ENCODE assay signal across 10 cellular contexts in the genomic region with DNA sequence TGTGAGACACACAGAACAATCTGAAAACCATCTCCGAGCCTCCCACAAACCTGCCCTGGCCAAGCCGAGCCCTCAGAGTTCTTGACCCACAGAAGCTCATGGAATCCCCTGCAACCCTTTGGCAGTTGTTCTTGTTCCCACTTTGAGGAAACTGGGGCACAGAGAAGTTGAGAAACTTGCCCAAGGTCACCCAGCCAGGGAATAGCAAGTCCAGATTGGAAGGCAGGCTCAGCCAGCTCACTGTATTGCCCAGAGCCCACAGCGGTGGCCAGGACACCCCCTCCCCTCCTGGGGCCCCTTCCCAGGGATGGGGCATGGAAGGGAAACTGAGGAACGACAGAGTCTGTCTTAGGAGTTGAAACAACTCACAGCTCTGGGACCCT. TPM values are rescaled to one million over a fixed set of nuclear protein-coding genes. Genes with fewer than 3 reads are reported as not detected.
DNase-seq lines count a peak whose midpoint lies in the region; ATAC-seq and TF ChIP-seq lines count a peak whose summit lies in the region.
"Had no signal": no experiment of that assay in that cellular context is flagged by ENCODE, and none has a peak within 500 bp of the region (broad histone marks: within the 10 kb centered on the region; RNA-seq: fewer than 3 reads in every experiment).

No MANE protein-coding gene starts in this region.

- H3K27ac Mint-ChIP-seq in activated T-helper 17 cell treated with anti-CD3 and anti-CD28 coated beads, Interleukin-2, amount 50 U/mL, for 72 hours = peak overlapping the region; percentile 84
- H3K27ac Mint-ChIP-seq in immature natural killer cell = peak overlapping the region in 2 of 6 donors; percentile 7 to 46

- H3K79me2 ChIP-seq in GM23248 (ENCODE audit: insufficient read depth) (peaks cover 20% of the 10 kb centered on the region), smooth muscle cell (ENCODE audit: low read depth) (peaks cover 13% of the 10 kb centered on the region)

- ATAC-seq in activated T-helper 17 cell treated with anti-CD3 and anti-CD28 coated beads, Interleukin-2, amount 50 U/mL, for 72 hours (replicated peaks) = no peak
- ATAC-seq in GM18861 (IDR thresholded peaks at IDR 0.05; ENCODE audit: unreplicated experiment) = no peak
- ATAC-seq: left lobe of liver had no signal

- peak overlapping the region; percentile 100 for H3K4me3 Mint-ChIP-seq in activated T-helper 17 cell treated with anti-CD3 and anti-CD28 coated beads, Interleukin-2, amount 50 U/mL, for 72 hours
- H3K4me3 Mint-ChIP-seq in immature natural killer cell = peak overlapping the region in 3 of 5 donors; percentile 22 to 79 (median 75)

- H3K9ac ChIP-seq in GM23248 (peak overlapping the region; percentile 84), smooth muscle cell (ENCODE audit: low read depth) (peak overlapping the region; percentile 81)

- no peaks in the 10 kb centered on the region for H3K9me3 Mint-ChIP-seq in activated T-helper 17 cell treated with anti-CD3 and anti-CD28 coated beads, Interleukin-2, amount 50 U/mL, for 72 hours
- H3K9me3 Mint-ChIP-seq in immature natural killer cell = no peaks in the 10 kb centered on the region

- no peak overlapping the region for H2AFZ ChIP-seq in GM23248
- H2AFZ ChIP-seq in smooth muscle cell (ENCODE audit: low read depth) = no peak overlapping the region

- in situ Hi-C loops in GM23248 (cut with MboI) = no loop called here

- peaks cover 7% of the 10 kb centered on the region for H3K4me1 Mint-ChIP-seq in activated T-helper 17 cell treated with anti-CD3 and anti-CD28 coated beads, Interleukin-2, amount 50 U/mL, for 72 hours
- peaks cover 24 to 30% of the 10 kb centered on the region in 2 donors for H3K4me1 Mint-ChIP-seq in immature natural killer cell

- H3K4me3 ChIP-seq in GM23248 (peak overlapping the region; percentile 80), smooth muscle cell (no peak overlapping the region)

- peak overlapping the region; percentile 91 for H3K4me2 ChIP-seq in GM23248 (ENCODE audit: unreplicated experiment)
- H3K4me2 ChIP-seq in smooth muscle cell = peak overlapping the region; percentile 96

- no peaks in the 10 kb centered on the region for H3K9me2 ChIP-seq in GM23248 (ENCODE audit: insufficient read depth)

- peaks cover 29% of the 10 kb centered on the region for H3F3A ChIP-seq in GM23248 (ENCODE audit: insufficient read depth)
- peaks cover 4% of the 10 kb centered on the region for H3F3A ChIP-seq in smooth muscle cell (ENCODE audit: low read depth)

- TF ChIP-seq CTCF in smooth muscle cell (IDR thresholded peaks at IDR 0.05; ENCODE audit: borderline replicate concordance, insufficient read depth, poor library complexity, severe bottlenecking) = no peak

- H3K9me3 ChIP-seq in GM23248 (ENCODE audit: low read depth) (no peaks in the 10 kb centered on the region), smooth muscle cell (replicated peaks; ENCODE audit: low read depth) (no peaks in the 10 kb centered on the region)

- H3K36me3 Mint-ChIP-seq in activated T-helper 17 cell treated with anti-CD3 and anti-CD28 coated beads, Interleukin-2, amount 50 U/mL, for 72 hours (ENCODE audit: low read depth) = no peaks in the 10 kb centered on the region
- H3K36me3 Mint-ChIP-seq in immature natural killer cell = peaks cover 0 to 4% (median 0%) of the 10 kb centered on the region in 3 donors

- peak overlapping the region; percentile 86 for H3K27ac ChIP-seq in GM23248
- H3K27ac ChIP-seq in smooth muscle cell (ENCODE audit: low read depth) = peak overlapping the region; percentile 97

- intact Hi-C loops in head of caudate nucleus (cut with DNase I) = loop anchor here (5.0 kb wide), 1 partner anchor 65 kb away; no protein-coding TSS in a partner anchor

- H3K36me3 ChIP-seq in GM23248 (ENCODE audit: low read depth) = no peaks in the 10 kb centered on the region
- H3K36me3 ChIP-seq in smooth muscle cell (ENCODE audit: low read depth) = no peaks in the 10 kb centered on the region

- H4K20me1 ChIP-seq in GM23248 (ENCODE audit: insufficient read depth) (no peaks in the 10 kb centered on the region), smooth muscle cell (ENCODE audit: low read depth) (peaks cover 3% of the 10 kb centered on the region)

- DNase-seq in GM23248 (no peak), immature natural killer cell (no peak), smooth muscle cell (lab: John Stamatoyannopoulos, UW; ENCODE audit: unreplicated experiment) (no peak), NCI-H345 treated with DMSO at 0.1 percent for 48 hours (lab: John Stamatoyannopoulos, UW; ENCODE audit: unreplicated experiment) (no peak), head of caudate nucleus (no peak), NCI-H2171 treated with DMSO at 0.1 percent for 48 hours (lab: John Stamatoyannopoulos, UW) (no peak)
- DNase-seq: activated gamma-delta T cell treated with Interleukin-2 at 50 U/mL for 16 hours had no signal

- H3K4me1 ChIP-seq in GM23248 (ENCODE audit: insufficient read depth) = peaks cover 23% of the 10 kb centered on the region
- H3K4me1 ChIP-seq in smooth muscle cell (ENCODE audit: low read depth) = peaks cover 12% of the 10 kb centered on the region

- 39 to 54% methylated on average over 4 of the region's 4 CpGs for WGBS in GM23248 (ENCODE audit: low coverage in 1 of 2, low lambda C conversion rate in 2 of 2, missing lambda C conversion rate in 2 of 2), 2 experiments
- WGBS in smooth muscle cell (ENCODE audit: low lambda C conversion rate) = 84% methylated on average over 4 of the region's 4 CpGs

- H3K27me3 Mint-ChIP-seq in activated T-helper 17 cell treated with anti-CD3 and anti-CD28 coated beads, Interleukin-2, amount 50 U/mL, for 72 hours = no peaks in the 10 kb centered on the region
- peaks cover 9 to 14% (median 11%) of the 10 kb centered on the region in 3 donors for H3K27me3 Mint-ChIP-seq in immature natural killer cell (ENCODE audit: low read depth in 3 of 3)

- H3K27me3 ChIP-seq in GM23248 (replicated peaks; ENCODE audit: insufficient read depth) (no peaks in the 10 kb centered on the region), smooth muscle cell (ENCODE audit: low read depth) (no peaks in the 10 kb centered on the region)

RNA-seq across cellular contexts. Expression of gene ZSWIM4, which starts 1.8 kb away (rescaled TPM):
- 2.9 and 3.0 TPM in 2 replicates for total RNA-seq in GM23248 (2014; rRNA removed; shearing (Covaris generic))
- polyA plus RNA-seq in GM23248 (2016; fragmentation: Nextera tagmentation; extraction: Ambion mirVana) (0.35 and 0.81 TPM in 2 replicates), immature natural killer cell (1 to 10 TPM in 1 of 3 donors, under 1 TPM in 1, not detected in 1; 0.62 to 1.2 TPM), smooth muscle cell (5.8 and 8.2 TPM in 2 replicates)
- 10 to 100 TPM in 1 of 2 donors, 1 to 10 TPM in 1; 5.4 to 10.6 TPM for total RNA-seq in activated T-helper 17 cell treated with anti-CD3 and anti-CD28 coated beads, Interleukin-2, amount 50 U/mL, for 72 hours
- 3.0 and 4.7 TPM in 2 replicates for total RNA-seq in smooth muscle cell

RNA-seq across cellular contexts. Expression of gene C19orf53, which starts 22.8 kb away (rescaled TPM):
- total RNA-seq in GM23248 (2014; rRNA removed; shearing (Covaris generic)) = 115 and 122 TPM in 2 replicates
- polyA plus RNA-seq in GM23248 (2016; fragmentation: Nextera tagmentation; extraction: Ambion mirVana) (309 TPM in 2 replicates), immature natural killer cell (100 to 1,000 TPM; 178 to 259 (median 185) TPM), smooth muscle cell (298 TPM in 2 replicates)
- total RNA-seq in activated T-helper 17 cell treated with anti-CD3 and anti-CD28 coated beads, Interleukin-2, amount 50 U/mL, for 72 hours = 100 to 1,000 TPM in 1 of 2 donors, 10 to 100 TPM in 1; 76.7 to 127 TPM
- 117 and 192 TPM in 2 replicates for total RNA-seq in smooth muscle cell

RNA-seq across cellular contexts. Expression of gene MRI1, which starts 32.7 kb away (rescaled TPM):
- 39.7 and 60.6 TPM in 2 replicates for total RNA-seq in GM23248 (2014; rRNA removed; shearing (Covaris generic))
- polyA plus RNA-seq in GM23248 (2016; fragmentation: Nextera tagmentation; extraction: Ambion mirVana) (14.3 and 16.5 TPM in 2 replicates), immature natural killer cell (10 to 100 TPM in 1 of 3 donors, 1 to 10 TPM in 1, not detected in 1; 6.5 to 16.9 TPM), smooth muscle cell (9.3 and 11.7 TPM in 2 replicates)
- total RNA-seq in activated T-helper 17 cell treated with anti-CD3 and anti-CD28 coated beads, Interleukin-2, amount 50 U/mL, for 72 hours = 10 to 100 TPM; 45.3 to 53.7 TPM
- 17.3 and 20.2 TPM in 2 replicates for total RNA-seq in smooth muscle cell
